12 cellular contexts compared by ENCODE assay signal in the genomic region with DNA sequence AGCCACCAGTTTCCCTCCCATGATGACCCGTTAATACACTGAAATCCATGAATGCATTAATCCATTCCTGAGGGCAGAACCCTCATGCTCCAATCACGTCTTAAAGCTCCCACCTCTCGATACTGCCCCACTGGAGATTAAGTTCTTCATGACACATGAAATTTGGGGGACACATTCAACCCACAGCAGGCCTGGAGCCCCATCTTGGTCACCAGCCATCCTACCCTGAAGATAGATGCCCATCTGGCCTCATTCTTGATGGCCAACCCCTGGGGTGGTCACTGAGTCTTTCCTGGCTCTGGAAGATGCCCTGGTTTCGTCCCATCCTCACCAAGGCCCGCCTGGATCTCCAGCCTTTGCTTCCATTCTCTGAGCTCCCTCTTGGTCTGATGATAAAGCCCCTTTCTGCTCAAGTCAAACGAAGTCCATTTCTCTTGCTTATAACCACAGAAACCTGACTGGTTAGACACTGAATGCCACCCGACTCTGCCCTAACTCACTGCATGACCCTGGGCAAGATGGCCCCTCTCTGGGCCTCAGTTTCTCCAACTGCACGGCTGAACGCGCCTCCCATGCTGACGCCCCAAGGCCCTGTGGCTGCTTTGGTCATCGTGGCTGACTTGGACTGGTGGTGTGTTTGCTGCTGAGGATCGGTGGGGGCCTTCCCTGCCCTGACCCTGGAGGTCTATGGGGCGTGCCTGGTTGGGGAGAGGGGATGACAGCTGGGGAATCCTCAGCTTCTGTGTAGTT.
DNase-seq lines count a peak whose midpoint lies in the region; ATAC-seq and TF ChIP-seq lines count a peak whose summit lies in the region.
"Had no signal": no experiment of that assay in that cellular context is flagged by ENCODE, and none has a peak within 500 bp of the region (broad histone marks: within the 10 kb centered on the region; RNA-seq: fewer than 3 reads in every experiment).

No MANE protein-coding gene starts in this region.

- H3K14ac ChIP-seq in mesenchymal stem cell (ENCODE audit: low read length in 2 of 2): peak overlapping the region in 1 of 2 experiments; percentile 46

- H3K4ac ChIP-seq in mesenchymal stem cell (ENCODE audit: low read depth in 1 of 2, low read length in 2 of 2): peak overlapping the region; percentile 47 to 87

- H3K27ac ChIP-seq in mesenchymal stem cell (ENCODE audit: low read length, poor library complexity, severe bottlenecking): no peak overlapping the region
- peak overlapping the region; percentile 67 for H3K27ac ChIP-seq in subcutaneous abdominal adipose tissue (ENCODE audit: low read depth, low read length)
- H3K27ac ChIP-seq: neutrophil had no signal

- H4K8ac ChIP-seq in mesenchymal stem cell (ENCODE audit: low read length): no peak overlapping the region

- H2BK120ac ChIP-seq in mesenchymal stem cell (ENCODE audit: low read depth, low read length): peak overlapping the region; percentile 39

- H3K4me1 ChIP-seq in mesenchymal stem cell (ENCODE audit: control insufficient read depth, insufficient read depth, low read depth, low read length): peaks cover 36% of the 10 kb centered on the region
- H3K4me1 ChIP-seq in subcutaneous abdominal adipose tissue (ENCODE audit: control insufficient read depth in 5 of 5, insufficient read depth in 5 of 5, low read length in 5 of 5): peaks cover under 1 to 61% (median 53%) of the 10 kb centered on the region in 5 donors

- H3K9ac ChIP-seq in mesenchymal stem cell (ENCODE audit: low read length) (peak overlapping the region; percentile 79), subcutaneous abdominal adipose tissue (ENCODE audit: low read length in 5 of 5) (no peak overlapping the region)

- no peaks in the 10 kb centered on the region for H3K79me1 ChIP-seq in mesenchymal stem cell (replicated peaks; ENCODE audit: low read length, poor library complexity, severe bottlenecking)

- no peak overlapping the region for H2AFZ ChIP-seq in mesenchymal stem cell (ENCODE audit: low read depth, low read length)

- H3K36me3 ChIP-seq in mesenchymal stem cell (ENCODE audit: control insufficient read depth in 1 of 2, insufficient read depth in 2 of 2, low read depth in 1 of 2, low read length in 2 of 2): no peaks in the 10 kb centered on the region
- H3K36me3 ChIP-seq in subcutaneous abdominal adipose tissue (ENCODE audit: control insufficient read depth in 5 of 5, insufficient read depth in 5 of 5, low read length in 5 of 5): no peaks in the 10 kb centered on the region
- H3K36me3 ChIP-seq: neutrophil had no signal

- CTCF ChIA-PET in activated CD4-positive, alpha-beta T cell treated with anti-CD3 and anti-CD28 coated beads for 36 hours (lab: Charles Lee): interaction anchor here (0.6 kb wide), 1 partner anchor 143 kb away, joined by 3 read pairs; no protein-coding TSS in a partner anchor

- DNase-seq in activated CD4-positive, CD25-positive, alpha-beta regulatory T cell treated with anti-CD3 and anti-CD28 coated beads, Interleukin-2, amount 50 U/mL, for 72 hours: peak; percentile 21
- DNase-seq in chondrocyte (ENCODE audit: low spot score) (peak; percentile 56), mesenchymal stem cell (no peak)
- DNase-seq in stimulated activated CD4-positive, alpha-beta T cell treated with anti-CD3 and anti-CD28 coated beads, Interleukin-4, amount 100 ng/mL, for 24 hours: no peak
- no peak for DNase-seq in activated CD4-positive, alpha-beta T cell treated with anti-CD3 and anti-CD28 coated beads for 36 hours
- no peak for DNase-seq in stimulated activated CD4-positive, alpha-beta T cell treated with anti-CD3 and anti-CD28 coated beads, Interleukin-4, amount 100 ng/mL, for 1 hour
- DNase-seq: activated CD4-positive, alpha-beta T cell treated with anti-CD3 and anti-CD28 coated beads, Interleukin-2, amount 10 ng/mL, durations not matched to agents 24 days and 14 days; CD4-positive, CD25-positive, alpha-beta regulatory T cell had no signal

- peak overlapping the region; percentile 72 to 98 for H2BK12ac ChIP-seq in mesenchymal stem cell (ENCODE audit: low read length in 2 of 2)

- H3K9me3 Mint-ChIP-seq in chondrocyte (ENCODE audit: low read depth): no peaks in the 10 kb centered on the region
- no peaks in the 10 kb centered on the region for H3K9me3 Mint-ChIP-seq in activated CD4-positive, alpha-beta T cell treated with anti-CD3 and anti-CD28 coated beads for 36 hours (ENCODE audit: low read depth)
- H3K9me3 Mint-ChIP-seq: activated CD4-positive, alpha-beta T cell treated with anti-CD3 and anti-CD28 coated beads, Interleukin-2, amount 10 ng/mL, durations not matched to agents 24 days and 14 days; CD4-positive, CD25-positive, alpha-beta regulatory T cell; T-helper 1 cell treated with Interleukin-12 subunit alpha and Interleukin-12 subunit beta and Interleukin-4 antibody, amounts not matched to agents 30 μg/mL and 1 μg/mL, for 36 hours had no signal

- H2BK15ac ChIP-seq in mesenchymal stem cell (ENCODE audit: low read depth, poor library complexity, severe bottlenecking): peak overlapping the region; percentile 39

- H3K18ac ChIP-seq in mesenchymal stem cell (ENCODE audit: low read depth in 1 of 2, low read length in 2 of 2): peak overlapping the region; percentile 23 to 78

- H3K23ac ChIP-seq in mesenchymal stem cell (ENCODE audit: low read length in 2 of 2): no peak overlapping the region

- no peaks in the 10 kb centered on the region for H3K27me3 ChIP-seq in mesenchymal stem cell (ENCODE audit: control insufficient read depth in 1 of 2, insufficient read depth in 1 of 2, low read length in 2 of 2)
- no peaks in the 10 kb centered on the region for H3K27me3 ChIP-seq in subcutaneous abdominal adipose tissue (ENCODE audit: control insufficient read depth in 5 of 5, insufficient read depth in 4 of 5, low read length in 5 of 5)

- intact Hi-C loops in activated CD4-positive, alpha-beta T cell treated with anti-CD3 and anti-CD28 coated beads for 36 hours (cut with DNase I, micrococcal nuclease): no loop called here

- ATAC-seq in activated CD4-positive, CD25-positive, alpha-beta regulatory T cell treated with anti-CD3 and anti-CD28 coated beads, Interleukin-2, amount 50 U/mL, for 24 hours: no peak
- no peak for ATAC-seq in activated CD4-positive, alpha-beta T cell treated with anti-CD3 and anti-CD28 coated beads for 36 hours

- no peak overlapping the region for H2BK5ac ChIP-seq in mesenchymal stem cell (ENCODE audit: low read depth, low read length, poor library complexity, severe bottlenecking)

- peak overlapping the region; percentile 57 for H4K91ac ChIP-seq in mesenchymal stem cell (ENCODE audit: low read length)

- H3K4me3 Mint-ChIP-seq in chondrocyte (ENCODE audit: unreplicated experiment): no peak overlapping the region
- no peak overlapping the region for H3K4me3 Mint-ChIP-seq in activated CD4-positive, alpha-beta T cell treated with anti-CD3 and anti-CD28 coated beads for 36 hours
- H3K4me3 Mint-ChIP-seq: activated CD4-positive, alpha-beta T cell treated with anti-CD3 and anti-CD28 coated beads, Interleukin-2, amount 10 ng/mL, durations not matched to agents 24 days and 14 days; T-helper 1 cell treated with Interleukin-12 subunit alpha and Interleukin-12 subunit beta and Interleukin-4 antibody, amounts not matched to agents 30 μg/mL and 1 μg/mL, for 36 hours had no signal

- H3K27me3 Mint-ChIP-seq in chondrocyte (ENCODE audit: low read depth): no peaks in the 10 kb centered on the region
- H3K27me3 Mint-ChIP-seq in activated CD4-positive, alpha-beta T cell treated with anti-CD3 and anti-CD28 coated beads for 36 hours: no peaks in the 10 kb centered on the region
- H3K27me3 Mint-ChIP-seq: CD4-positive, CD25-positive, alpha-beta regulatory T cell had no signal

- 98% methylated on average over 14 of the region's 14 CpGs for WGBS in mesenchymal stem cell

- no peaks in the 10 kb centered on the region for H3K9me3 ChIP-seq in mesenchymal stem cell (ENCODE audit: control insufficient read depth, low read length)
- H3K9me3 ChIP-seq in subcutaneous abdominal adipose tissue (ENCODE audit: control insufficient read depth in 5 of 5, low read length in 5 of 5): no peaks in the 10 kb centered on the region
- H3K9me3 ChIP-seq: neutrophil had no signal

- TF ChIP-seq CTCF in chondrocyte (IDR thresholded peaks at IDR 0.05): no peak

- no peaks in the 10 kb centered on the region for H3K36me3 Mint-ChIP-seq in chondrocyte (ENCODE audit: low read depth)
- H3K36me3 Mint-ChIP-seq in activated CD4-positive, alpha-beta T cell treated with anti-CD3 and anti-CD28 coated beads for 36 hours (ENCODE audit: low read depth): no peaks in the 10 kb centered on the region
- H3K36me3 Mint-ChIP-seq: CD4-positive, CD25-positive, alpha-beta regulatory T cell had no signal

- H3K27ac Mint-ChIP-seq in chondrocyte (ENCODE audit: unreplicated experiment): peak overlapping the region; percentile 13
- no peak overlapping the region for H3K27ac Mint-ChIP-seq in activated CD4-positive, alpha-beta T cell treated with anti-CD3 and anti-CD28 coated beads for 36 hours
- H3K27ac Mint-ChIP-seq: activated CD4-positive, alpha-beta T cell treated with anti-CD3 and anti-CD28 coated beads, Interleukin-2, amount 10 ng/mL, durations not matched to agents 24 days and 14 days; CD4-positive, CD25-positive, alpha-beta regulatory T cell; T-helper 1 cell treated with Interleukin-12 subunit alpha and Interleukin-12 subunit beta and Interleukin-4 antibody, amounts not matched to agents 30 μg/mL and 1 μg/mL, for 36 hours had no signal

- H3K4me3 ChIP-seq in mesenchymal stem cell (ENCODE audit: insufficient read depth in 1 of 2, low read depth in 1 of 2, low read length in 2 of 2): no peak overlapping the region
- H3K4me3 ChIP-seq in subcutaneous abdominal adipose tissue (ENCODE audit: low read depth in 1 of 5, low read length in 5 of 5): no peak overlapping the region

- POLR2A ChIA-PET in activated CD4-positive, alpha-beta T cell treated with anti-CD3 and anti-CD28 coated beads for 36 hours (lab: Charles Lee): no interaction called here

- no peak overlapping the region for H3K4me2 ChIP-seq in mesenchymal stem cell (ENCODE audit: low read length, poor library complexity, severe bottlenecking)

- peaks cover 71% of the 10 kb centered on the region for H3K4me1 Mint-ChIP-seq in chondrocyte (ENCODE audit: low read depth)
- peaks cover 11% of the 10 kb centered on the region for H3K4me1 Mint-ChIP-seq in activated CD4-positive, alpha-beta T cell treated with anti-CD3 and anti-CD28 coated beads for 36 hours

- H2AK5ac ChIP-seq in mesenchymal stem cell (ENCODE audit: low read length, severe bottlenecking): no peak overlapping the region

Comparison
In these comparisons a context has a peak if more than half of its experiments do, and no peak if none do; other contexts are left out.
1. DNase-seq: peak in activated CD4-positive, CD25-positive, alpha-beta regulatory T cell treated with anti-CD3 and anti-CD28 coated beads, Interleukin-2, amount 50 U/mL, for 72 hours (single experiment) and chondrocyte (single experiment); none in mesenchymal stem cell (single experiment), stimulated activated CD4-positive, alpha-beta T cell treated with anti-CD3 and anti-CD28 coated beads, Interleukin-4, amount 100 ng/mL, for 24 hours (single experiment), activated CD4-positive, alpha-beta T cell treated with anti-CD3 and anti-CD28 coated beads for 36 hours (single experiment) and stimulated activated CD4-positive, alpha-beta T cell treated with anti-CD3 and anti-CD28 coated beads, Interleukin-4, amount 100 ng/mL, for 1 hour (single experiment).